Comparison of ENCODE assay signal across 7 cellular contexts in the genomic region with DNA sequence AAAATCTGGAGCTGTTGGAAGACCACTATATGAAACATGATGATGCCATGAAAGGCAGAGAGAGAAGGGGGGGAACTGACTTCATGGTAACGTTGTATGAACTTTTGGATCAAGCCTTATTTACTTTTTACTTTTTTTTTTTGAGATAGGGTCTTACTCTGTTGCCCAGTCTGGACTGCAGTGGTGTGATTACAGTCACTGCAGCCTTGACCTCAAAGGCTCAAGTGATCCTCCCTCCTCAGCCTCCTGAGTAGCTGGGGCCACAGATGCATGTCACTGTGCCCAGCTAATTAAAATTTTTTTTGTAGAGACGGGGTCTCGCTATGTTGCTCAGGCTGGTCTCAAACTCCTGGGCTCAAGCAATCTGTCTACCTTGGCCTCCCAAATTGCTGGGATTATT.
"Had no signal": no experiment of that assay in that cellular context is flagged by ENCODE, and none has a peak within 500 bp of the region (broad histone marks: within the 10 kb centered on the region; RNA-seq: fewer than 3 reads in every experiment).

No MANE protein-coding gene starts in this region.

- FAIRE-seq: HepG2, HTR-8/SVneo had no signal

- ATAC-seq: HepG2 had no signal

- H3K4me2 ChIP-seq: KMS-11 had no signal

- H3K27ac ChIP-seq: HL-60, KMS-11 had no signal

- DNase-seq: IMR-90, KBM-7, KG1 had no signal

- H3K9ac ChIP-seq: KMS-11 had no signal
